ENCODE assay signal across 1 cellular context in genomic region chr7:129617607-129618006, GRCh38.
A peak's percentile ranks its signal among the peaks of the same experiment; 100 is the strongest.
TF ChIP-seq lines count a peak whose summit lies in the region.

No MANE protein-coding gene starts in this region.

TF ChIP-seq in GM12878, 131 proteins besides CTCF, POLR2A, EP300 and RAD21:
- 0 out of 4 replicates have a peak, but pooled peaks of 1 of the 2 experiments have one; percentile 23 for TF ChIP-seq IKZF2 (IDR thresholded peaks at IDR 0.05)
- TF ChIP-seq, protein P1, sequence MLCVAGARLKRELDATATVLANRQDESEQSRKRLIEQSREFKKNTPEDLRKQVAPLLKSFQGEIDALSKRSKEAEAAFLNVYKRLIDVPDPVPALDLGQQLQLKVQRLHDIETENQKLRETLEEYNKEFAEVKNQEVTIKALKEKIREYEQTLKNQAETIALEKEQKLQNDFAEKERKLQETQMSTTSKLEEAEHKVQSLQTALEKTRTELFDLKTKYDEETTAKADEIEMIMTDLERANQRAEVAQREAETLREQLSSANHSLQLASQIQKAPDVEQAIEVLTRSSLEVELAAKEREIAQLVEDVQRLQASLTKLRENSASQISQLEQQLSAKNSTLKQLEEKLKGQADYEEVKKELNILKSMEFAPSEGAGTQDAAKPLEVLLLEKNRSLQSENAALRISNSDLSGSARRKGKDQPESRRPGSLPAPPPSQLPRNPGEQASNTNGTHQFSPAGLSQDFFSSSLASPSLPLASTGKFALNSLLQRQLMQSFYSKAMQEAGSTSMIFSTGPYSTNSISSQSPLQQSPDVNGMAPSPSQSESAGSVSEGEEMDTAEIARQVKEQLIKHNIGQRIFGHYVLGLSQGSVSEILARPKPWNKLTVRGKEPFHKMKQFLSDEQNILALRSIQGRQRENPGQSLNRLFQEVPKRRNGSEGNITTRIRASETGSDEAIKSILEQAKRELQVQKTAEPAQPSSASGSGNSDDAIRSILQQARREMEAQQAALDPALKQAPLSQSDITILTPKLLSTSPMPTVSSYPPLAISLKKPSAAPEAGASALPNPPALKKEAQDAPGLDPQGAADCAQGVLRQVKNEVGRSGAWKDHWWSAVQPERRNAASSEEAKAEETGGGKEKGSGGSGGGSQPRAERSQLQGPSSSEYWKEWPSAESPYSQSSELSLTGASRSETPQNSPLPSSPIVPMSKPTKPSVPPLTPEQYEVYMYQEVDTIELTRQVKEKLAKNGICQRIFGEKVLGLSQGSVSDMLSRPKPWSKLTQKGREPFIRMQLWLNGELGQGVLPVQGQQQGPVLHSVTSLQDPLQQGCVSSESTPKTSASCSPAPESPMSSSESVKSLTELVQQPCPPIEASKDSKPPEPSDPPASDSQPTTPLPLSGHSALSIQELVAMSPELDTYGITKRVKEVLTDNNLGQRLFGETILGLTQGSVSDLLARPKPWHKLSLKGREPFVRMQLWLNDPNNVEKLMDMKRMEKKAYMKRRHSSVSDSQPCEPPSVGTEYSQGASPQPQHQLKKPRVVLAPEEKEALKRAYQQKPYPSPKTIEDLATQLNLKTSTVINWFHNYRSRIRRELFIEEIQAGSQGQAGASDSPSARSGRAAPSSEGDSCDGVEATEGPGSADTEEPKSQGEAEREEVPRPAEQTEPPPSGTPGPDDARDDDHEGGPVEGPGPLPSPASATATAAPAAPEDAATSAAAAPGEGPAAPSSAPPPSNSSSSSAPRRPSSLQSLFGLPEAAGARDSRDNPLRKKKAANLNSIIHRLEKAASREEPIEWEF (IDR thresholded peaks at IDR 0.05; ENCODE audit: insufficient replicate concordance, low read depth, low read length), result no peak
